Comparison of ENCODE assay signal across 20 cellular contexts in genomic region chr6:87673237-87673636, GRCh38. TPM values are rescaled to one million over a fixed set of nuclear protein-coding genes. Genes with fewer than 3 reads are reported as not detected.
DNase-seq lines count a peak whose midpoint lies in the region; ATAC-seq and TF ChIP-seq lines count a peak whose summit lies in the region.
"Had no signal": no experiment of that assay in that cellular context is flagged by ENCODE, and none has a peak within 500 bp of the region (broad histone marks: within the 10 kb centered on the region; RNA-seq: fewer than 3 reads in every experiment).

No MANE protein-coding gene starts in this region.

- TF ChIP-seq POLR2A in right lobe of liver (IDR thresholded peaks at IDR 0.05), result no peak

- no peaks in the 10 kb centered on the region for H3K27me3 ChIP-seq in right lobe of liver
- H3K27me3 ChIP-seq in dorsolateral prefrontal cortex, result no peaks in the 10 kb centered on the region
- H3K27me3 ChIP-seq: BLaER1 treated with 17β-estradiol and CSF1 and Interleukin-3, amounts not matched to agents 10 nM and 100 nM had no signal

- no peaks in the 10 kb centered on the region for H3K9me3 Mint-ChIP-seq in activated naive CD8-positive, alpha-beta T cell (ENCODE audit: low read depth)
- H3K9me3 Mint-ChIP-seq in activated naive CD8-positive, alpha-beta T cell treated with anti-CD3 and anti-CD28 coated beads, Interleukin-2, amount 50 U/mL, for 24 hours, result no peaks in the 10 kb centered on the region
- no peaks in the 10 kb centered on the region for H3K9me3 Mint-ChIP-seq in activated B cell treated with CpG ODN at 0.5 μM for 24 hours
- H3K9me3 Mint-ChIP-seq: CD4-positive, CD25-positive, alpha-beta regulatory T cell; CD8-positive, alpha-beta memory T cell had no signal

- H3K4me3 ChIP-seq in right lobe of liver (no peak overlapping the region), dorsolateral prefrontal cortex (no peak overlapping the region)
- H3K4me3 ChIP-seq: BLaER1 treated with 17β-estradiol and CSF1 and Interleukin-3, amounts not matched to agents 10 nM and 100 nM; GM12878 had no signal

- H3K27ac ChIP-seq in right lobe of liver, result peak overlapping the region; percentile 77 to 89 (median 79)
- peak overlapping the region in 1 of 59 donors; percentile 7 for H3K27ac ChIP-seq in dorsolateral prefrontal cortex
- H3K27ac ChIP-seq: BLaER1 treated with 17β-estradiol and CSF1 and Interleukin-3, amounts not matched to agents 10 nM and 100 nM had no signal

- peak overlapping the region; percentile 22 for H3K27ac Mint-ChIP-seq in activated naive CD8-positive, alpha-beta T cell
- no peak overlapping the region for H3K27ac Mint-ChIP-seq in activated naive CD8-positive, alpha-beta T cell treated with anti-CD3 and anti-CD28 coated beads, Interleukin-2, amount 50 U/mL, for 24 hours
- H3K27ac Mint-ChIP-seq in activated B cell treated with CpG ODN at 0.5 μM for 24 hours, result peak overlapping the region; percentile 7
- H3K27ac Mint-ChIP-seq: B cell; CD4-positive, CD25-positive, alpha-beta regulatory T cell had no signal

- POLR2A ChIA-PET in activated B cell treated with CpG ODN at 0.5 μM for 24 hours (lab: Charles Lee), result no interaction called here

- DNase-seq in activated naive CD8-positive, alpha-beta T cell treated with anti-CD3 and anti-CD28 coated beads, Interleukin-2, amount 50 U/mL, for 24 hours, result no peak
- DNase-seq in activated B cell treated with CpG ODN at 0.5 μM for 24 hours, result no peak
- DNase-seq in right lobe of liver, result no peak
- DNase-seq in dorsolateral prefrontal cortex, result no peak
- DNase-seq: CD4-positive, CD25-positive, alpha-beta regulatory T cell; CD8-positive, alpha-beta memory T cell; COR-L47; DMS 273 treated with DMSO at 0.1 percent for 48 hours; DMS53; DND-41; EL; GOT3; H7 had no signal

- H3K4me3 Mint-ChIP-seq in activated naive CD8-positive, alpha-beta T cell, result no peak overlapping the region
- H3K4me3 Mint-ChIP-seq in activated naive CD8-positive, alpha-beta T cell treated with anti-CD3 and anti-CD28 coated beads, Interleukin-2, amount 50 U/mL, for 24 hours, result no peak overlapping the region
- H3K4me3 Mint-ChIP-seq in activated B cell treated with CpG ODN at 0.5 μM for 24 hours, result no peak overlapping the region
- H3K4me3 Mint-ChIP-seq: B cell; CD4-positive, CD25-positive, alpha-beta regulatory T cell; CD8-positive, alpha-beta memory T cell had no signal

- TF ChIP-seq CTCF in activated B cell treated with CpG ODN at 0.5 μM for 24 hours (IDR thresholded peaks at IDR 0.05) (no peak), right lobe of liver (IDR thresholded peaks at IDR 0.05) (no peak), dorsolateral prefrontal cortex (IDR thresholded peaks at IDR 0.05 in 54 of 56, conservative IDR thresholded peaks at IDR 0.05 in 2 of 56; ENCODE audit: low read depth in 1 of 56, partially characterized antibody in 56 of 56) (no peak)

- no peaks in the 10 kb centered on the region for H3K27me3 Mint-ChIP-seq in activated naive CD8-positive, alpha-beta T cell
- H3K27me3 Mint-ChIP-seq in activated naive CD8-positive, alpha-beta T cell treated with anti-CD3 and anti-CD28 coated beads, Interleukin-2, amount 50 U/mL, for 24 hours, result no peaks in the 10 kb centered on the region
- H3K27me3 Mint-ChIP-seq in activated B cell treated with CpG ODN at 0.5 μM for 24 hours, result no peaks in the 10 kb centered on the region
- H3K27me3 Mint-ChIP-seq: B cell; CD4-positive, CD25-positive, alpha-beta regulatory T cell had no signal

- intact Hi-C loops in activated B cell treated with CpG ODN at 0.5 μM for 24 hours (cut with micrococcal nuclease), result no loop called here
- intact Hi-C loops in right lobe of liver (cut with DNase I), result no loop called here
- intact Hi-C loops in dorsolateral prefrontal cortex (cut with DNase I), result no loop called here

- no peak for ATAC-seq in activated naive CD8-positive, alpha-beta T cell treated with anti-CD3 and anti-CD28 coated beads, Interleukin-2, amount 50 U/mL, for 24 hours
- ATAC-seq in activated B cell treated with CpG ODN at 0.5 μM for 24 hours (ENCODE audit: low read depth) (no peak), right lobe of liver (no peak), SK-N-SH treated with all-trans-retinoic acid at 6 μM for 48 hours (no peak), HG03457 (IDR thresholded peaks at IDR 0.05; ENCODE audit: unreplicated experiment) (no peak)
- ATAC-seq: GM12878, HCT116 had no signal

- peaks cover 14% of the 10 kb centered on the region for H3K36me3 Mint-ChIP-seq in activated naive CD8-positive, alpha-beta T cell
- H3K36me3 Mint-ChIP-seq in activated naive CD8-positive, alpha-beta T cell treated with anti-CD3 and anti-CD28 coated beads, Interleukin-2, amount 50 U/mL, for 24 hours (ENCODE audit: low read depth), result peaks cover 47% of the 10 kb centered on the region
- H3K36me3 Mint-ChIP-seq in activated B cell treated with CpG ODN at 0.5 μM for 24 hours (ENCODE audit: low read depth), result peaks cover 75% of the 10 kb centered on the region

- no peaks in the 10 kb centered on the region for H3K9me3 ChIP-seq in right lobe of liver
- H3K9me3 ChIP-seq: BLaER1 treated with 17β-estradiol and CSF1 and Interleukin-3, amounts not matched to agents 10 nM and 100 nM had no signal

- 100% methylated on average over 2 of the region's 5 CpGs for WGBS in right lobe of liver (ENCODE audit: insufficient coverage, low coverage, low lambda C conversion rate, missing lambda C conversion rate)

- H3K36me3 ChIP-seq in right lobe of liver, result peaks cover 5 to 31% (median 8%) of the 10 kb centered on the region in 4 donors

- H3K4me1 ChIP-seq in right lobe of liver, result peaks cover 0 to 64% (median 21%) of the 10 kb centered on the region in 4 donors

- peaks cover 17% of the 10 kb centered on the region for H3K4me1 Mint-ChIP-seq in activated naive CD8-positive, alpha-beta T cell (ENCODE audit: low read depth)
- H3K4me1 Mint-ChIP-seq in activated naive CD8-positive, alpha-beta T cell treated with anti-CD3 and anti-CD28 coated beads, Interleukin-2, amount 50 U/mL, for 24 hours, result peaks cover 23% of the 10 kb centered on the region
- H3K4me1 Mint-ChIP-seq in activated B cell treated with CpG ODN at 0.5 μM for 24 hours, result peaks cover 13% of the 10 kb centered on the region

- CTCF ChIA-PET in activated B cell treated with CpG ODN at 0.5 μM for 24 hours (lab: Charles Lee), result no interaction called here

TF ChIP-seq in SK-N-SH treated with all-trans-retinoic acid at 6 μM for 48 hours, 23 proteins besides CTCF, POLR2A, EP300 and RAD21 (continues in another document):
- TF ChIP-seq ZNF8 (CRISPR knock-in tag; IDR thresholded peaks at IDR 0.05) (no peak), TOX (CRISPR knock-in tag; IDR thresholded peaks at IDR 0.05; ENCODE audit: borderline replicate concordance) (no peak), BACH2 (CRISPR knock-in tag; IDR thresholded peaks at IDR 0.05; ENCODE audit: borderline replicate concordance) (no peak), CREB5 (CRISPR knock-in tag; IDR thresholded peaks at IDR 0.05; ENCODE audit: low read depth) (no peak), CSDC2 (CRISPR knock-in tag; IDR thresholded peaks at IDR 0.05) (no peak), ISL1 (CRISPR knock-in tag; IDR thresholded peaks at IDR 0.05) (no peak), ZNF70 (CRISPR knock-in tag; IDR thresholded peaks at IDR 0.05) (no peak), ESRRG (CRISPR knock-in tag; IDR thresholded peaks at IDR 0.05) (no peak), TSHZ2 (CRISPR knock-in tag; IDR thresholded peaks at IDR 0.05) (no peak), ARNTL (CRISPR knock-in tag; IDR thresholded peaks at IDR 0.05; ENCODE audit: borderline replicate concordance, low read depth) (no peak), TCF4 (CRISPR knock-in tag; IDR thresholded peaks at IDR 0.05; ENCODE audit: borderline replicate concordance) (no peak)

RNA-seq across cellular contexts. Expression of gene AKIRIN2, which starts 28.8 kb away (rescaled TPM):
- total RNA-seq in activated B cell treated with CpG ODN at 0.5 μM for 24 hours (61.9 and 76.4 TPM in 2 replicates), right lobe of liver (10 to 100 TPM; 10.6 to 25.3 (median 18.6) TPM), dorsolateral prefrontal cortex (10 to 100 TPM; 38.8 to 78.6 (median 58.0) TPM)
